Comparison of ENCODE assay signal across 1 cellular context in the genomic region with DNA sequence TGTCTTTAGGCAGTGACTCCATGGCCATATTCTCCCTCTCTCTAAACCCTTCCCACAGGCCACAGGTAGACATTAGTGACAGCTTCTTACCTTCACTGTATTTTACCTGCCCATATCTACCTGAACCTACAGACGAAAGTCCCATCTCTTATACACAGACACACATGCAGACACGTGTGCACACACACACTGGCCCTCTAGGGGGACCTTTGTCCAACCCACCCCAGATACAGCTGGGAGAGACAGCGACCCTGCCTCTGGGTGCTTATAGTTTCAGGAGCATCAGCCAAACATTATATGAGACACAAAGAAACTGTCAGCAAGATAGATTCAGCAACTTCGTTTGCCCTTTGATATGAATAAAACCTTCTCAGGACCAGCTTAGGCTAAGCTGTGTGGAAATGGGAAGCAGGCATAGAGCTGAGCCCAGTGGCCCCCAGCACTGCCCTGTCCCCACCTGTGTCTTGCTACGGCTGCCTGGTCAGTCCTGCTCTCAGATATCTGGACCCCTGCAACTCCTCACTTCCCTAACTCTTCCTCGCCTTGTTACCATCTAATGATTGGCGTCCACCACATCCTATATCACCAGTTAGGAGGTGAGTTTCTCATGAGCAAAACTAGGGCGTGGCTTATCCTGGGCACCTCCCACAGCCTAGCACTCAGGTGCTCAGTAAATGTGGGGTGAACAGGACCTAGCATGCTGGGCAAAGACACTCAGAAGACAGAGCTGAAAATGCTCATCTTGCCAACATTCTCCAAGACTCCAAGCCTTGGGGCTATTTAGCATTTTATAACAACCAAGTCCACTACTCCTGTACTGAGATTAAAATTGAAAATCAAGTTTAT.
TF ChIP-seq lines count a peak whose summit lies in the region.

No MANE protein-coding gene starts in this region.

TF ChIP-seq in WTC11, 78 proteins besides CTCF, POLR2A, EP300 and RAD21:
- TF ChIP-seq, protein P1, sequence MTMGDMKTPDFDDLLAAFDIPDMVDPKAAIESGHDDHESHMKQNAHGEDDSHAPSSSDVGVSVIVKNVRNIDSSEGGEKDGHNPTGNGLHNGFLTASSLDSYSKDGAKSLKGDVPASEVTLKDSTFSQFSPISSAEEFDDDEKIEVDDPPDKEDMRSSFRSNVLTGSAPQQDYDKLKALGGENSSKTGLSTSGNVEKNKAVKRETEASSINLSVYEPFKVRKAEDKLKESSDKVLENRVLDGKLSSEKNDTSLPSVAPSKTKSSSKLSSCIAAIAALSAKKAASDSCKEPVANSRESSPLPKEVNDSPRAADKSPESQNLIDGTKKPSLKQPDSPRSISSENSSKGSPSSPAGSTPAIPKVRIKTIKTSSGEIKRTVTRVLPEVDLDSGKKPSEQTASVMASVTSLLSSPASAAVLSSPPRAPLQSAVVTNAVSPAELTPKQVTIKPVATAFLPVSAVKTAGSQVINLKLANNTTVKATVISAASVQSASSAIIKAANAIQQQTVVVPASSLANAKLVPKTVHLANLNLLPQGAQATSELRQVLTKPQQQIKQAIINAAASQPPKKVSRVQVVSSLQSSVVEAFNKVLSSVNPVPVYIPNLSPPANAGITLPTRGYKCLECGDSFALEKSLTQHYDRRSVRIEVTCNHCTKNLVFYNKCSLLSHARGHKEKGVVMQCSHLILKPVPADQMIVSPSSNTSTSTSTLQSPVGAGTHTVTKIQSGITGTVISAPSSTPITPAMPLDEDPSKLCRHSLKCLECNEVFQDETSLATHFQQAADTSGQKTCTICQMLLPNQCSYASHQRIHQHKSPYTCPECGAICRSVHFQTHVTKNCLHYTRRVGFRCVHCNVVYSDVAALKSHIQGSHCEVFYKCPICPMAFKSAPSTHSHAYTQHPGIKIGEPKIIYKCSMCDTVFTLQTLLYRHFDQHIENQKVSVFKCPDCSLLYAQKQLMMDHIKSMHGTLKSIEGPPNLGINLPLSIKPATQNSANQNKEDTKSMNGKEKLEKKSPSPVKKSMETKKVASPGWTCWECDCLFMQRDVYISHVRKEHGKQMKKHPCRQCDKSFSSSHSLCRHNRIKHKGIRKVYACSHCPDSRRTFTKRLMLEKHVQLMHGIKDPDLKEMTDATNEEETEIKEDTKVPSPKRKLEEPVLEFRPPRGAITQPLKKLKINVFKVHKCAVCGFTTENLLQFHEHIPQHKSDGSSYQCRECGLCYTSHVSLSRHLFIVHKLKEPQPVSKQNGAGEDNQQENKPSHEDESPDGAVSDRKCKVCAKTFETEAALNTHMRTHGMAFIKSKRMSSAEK (CRISPR knock-in tag; IDR thresholded peaks at IDR 0.05; ENCODE audit: borderline replicate concordance), result no peak
- TF ChIP-seq ZNF263 (CRISPR knock-in tag; IDR thresholded peaks at IDR 0.05; ENCODE audit: low read depth) (no peak), CREM (CRISPR knock-in tag; IDR thresholded peaks at IDR 0.05) (no peak), TP53 (CRISPR knock-in tag; IDR thresholded peaks at IDR 0.05) (no peak), SOX15 (CRISPR knock-in tag; IDR thresholded peaks at IDR 0.05) (no peak), NR2C2 (CRISPR knock-in tag; IDR thresholded peaks at IDR 0.05) (no peak), CBFB (CRISPR knock-in tag; IDR thresholded peaks at IDR 0.05; ENCODE audit: low read depth) (no peak), EMX1 (CRISPR knock-in tag; IDR thresholded peaks at IDR 0.05) (no peak)
- TF ChIP-seq, protein P2, sequence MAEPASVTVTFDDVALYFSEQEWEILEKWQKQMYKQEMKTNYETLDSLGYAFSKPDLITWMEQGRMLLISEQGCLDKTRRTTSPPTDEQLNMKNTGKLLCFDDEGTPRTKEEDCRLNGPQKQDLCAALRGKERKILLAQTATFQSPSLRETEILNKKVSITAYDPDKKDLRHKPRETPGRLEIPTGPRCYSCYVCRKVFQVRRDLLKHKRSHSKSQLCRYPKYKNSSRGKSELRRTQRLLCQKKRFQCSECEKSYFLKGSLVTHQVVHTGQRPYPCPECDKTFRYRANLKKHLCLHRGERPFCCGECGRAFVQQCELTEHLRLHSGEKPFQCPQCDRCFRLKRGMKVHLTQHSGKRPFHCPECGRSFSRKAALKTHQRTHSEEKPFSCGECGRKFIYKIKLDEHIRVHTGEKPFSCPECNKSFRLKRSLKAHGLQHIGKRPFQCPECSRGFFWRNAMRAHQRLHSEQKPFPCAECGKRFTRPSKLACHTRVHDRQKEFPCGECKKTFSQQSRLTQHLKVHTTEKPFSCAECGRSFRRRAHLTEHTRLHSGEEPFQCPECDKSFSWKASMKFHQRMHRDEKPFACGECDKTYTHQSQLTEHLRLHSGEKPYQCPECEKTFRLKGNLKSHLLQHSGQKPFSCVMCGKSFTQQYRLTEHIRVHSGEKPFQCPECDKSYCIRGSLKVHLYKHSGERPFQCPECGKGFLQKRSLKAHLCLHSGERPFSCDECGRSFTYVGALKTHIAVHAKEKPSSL (CRISPR knock-in tag; conservative IDR thresholded peaks at IDR 0.05), result no peak
- TF ChIP-seq, protein P3, sequence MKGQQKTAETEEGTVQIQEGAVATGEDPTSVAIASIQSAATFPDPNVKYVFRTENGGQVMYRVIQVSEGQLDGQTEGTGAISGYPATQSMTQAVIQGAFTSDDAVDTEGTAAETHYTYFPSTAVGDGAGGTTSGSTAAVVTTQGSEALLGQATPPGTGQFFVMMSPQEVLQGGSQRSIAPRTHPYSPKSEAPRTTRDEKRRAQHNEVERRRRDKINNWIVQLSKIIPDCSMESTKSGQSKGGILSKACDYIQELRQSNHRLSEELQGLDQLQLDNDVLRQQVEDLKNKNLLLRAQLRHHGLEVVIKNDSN (CRISPR knock-in tag; IDR thresholded peaks at IDR 0.05), result no peak
